In the genomic region with DNA sequence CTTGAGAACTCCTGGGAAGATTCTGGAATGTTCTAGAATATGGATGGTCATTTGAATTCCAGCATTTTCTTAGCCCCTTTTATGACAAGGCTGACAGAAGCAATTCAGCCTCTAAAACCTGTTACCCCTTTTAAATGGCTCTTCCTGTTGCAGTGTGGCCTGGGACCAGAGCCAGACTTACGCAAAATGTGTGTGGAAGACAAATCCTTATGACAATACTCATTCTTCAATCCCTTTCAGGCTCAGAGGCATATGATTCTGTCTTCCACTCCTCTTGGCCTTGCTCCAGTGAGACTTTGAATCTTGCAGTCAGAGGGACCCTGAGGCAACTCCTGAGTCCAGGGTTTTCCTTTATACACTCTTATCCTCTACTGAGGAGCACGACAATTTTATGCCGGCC, we compare ENCODE assay signal across 15 cellular contexts.
DNase-seq lines count a peak whose midpoint lies in the region; ATAC-seq and TF ChIP-seq lines count a peak whose summit lies in the region.
"Had no signal": no experiment of that assay in that cellular context is flagged by ENCODE, and none has a peak within 500 bp of the region (broad histone marks: within the 10 kb centered on the region; RNA-seq: fewer than 3 reads in every experiment).

No MANE protein-coding gene starts in this region.

- no peak overlapping the region for H3K9ac ChIP-seq in adipocyte (ENCODE audit: low read length)

- no peak for TF ChIP-seq CTCF in AG10803 (conservative IDR thresholded peaks at IDR 0.05; ENCODE audit: low read length)
- TF ChIP-seq CTCF in fibroblast of pulmonary artery (IDR thresholded peaks at IDR 0.05; ENCODE audit: low read length, missing control alignments), result no peak

- intact Hi-C loops in Right ventricle myocardium superior (cut with DNase I), result no loop called here

- H3K27me3 ChIP-seq in adipocyte (replicated peaks; ENCODE audit: control insufficient read depth, insufficient read depth, low read length), result peaks cover 8% of the 10 kb centered on the region

- ATAC-seq in Right ventricle myocardium superior (ENCODE audit: poor library complexity), result no peak
- ATAC-seq: activated CD8-positive, alpha-beta T cell treated with anti-CD3 and anti-CD28 coated beads for 36 hours had no signal

- DNase-seq in AG10803 (ENCODE audit: low read depth), result peak; percentile 75
- DNase-seq in HT1080 (ENCODE audit: low read depth), result peak; percentile 37
- peak; percentile 61 for DNase-seq in adipocyte (ENCODE audit: low read depth)
- peak; percentile 81 for DNase-seq in fibroblast of pulmonary artery (ENCODE audit: low read depth)
- DNase-seq in activated effector memory CD4-positive, alpha-beta T cell treated with Interleukin-2 at 50 U/mL for 16 hours, result no peak
- DNase-seq in Right ventricle myocardium superior, result no peak
- no peak for DNase-seq in activated CD8-positive, alpha-beta memory T cell treated with anti-CD3 and anti-CD28 coated beads, Interleukin-2, amount 50 U/mL, for 48 hours
- no peak for DNase-seq in NCI-H1417 treated with DMSO at 0.1 percent for 48 hours (lab: John Stamatoyannopoulos, UW)
- DNase-seq: activated CD8-positive, alpha-beta T cell treated with anti-CD3 and anti-CD28 coated beads for 36 hours; anterior cingulate cortex; Calu3; dorsolateral prefrontal cortex; H9; midbrain had no signal

- no peaks in the 10 kb centered on the region for H3K36me3 ChIP-seq in adipocyte (ENCODE audit: control insufficient read depth, insufficient read depth, low read length, severe bottlenecking)

- no peaks in the 10 kb centered on the region for H3K9me3 ChIP-seq in adipocyte (ENCODE audit: control insufficient read depth, low read length)

- H3K4me3 ChIP-seq in AG10803 (ENCODE audit: low read length) (no peak overlapping the region), adipocyte (ENCODE audit: low read length) (no peak overlapping the region), fibroblast of pulmonary artery (replicated peaks; ENCODE audit: low read depth, low read length) (no peak overlapping the region)
- H3K4me3 ChIP-seq: dorsolateral prefrontal cortex, skin epidermis had no signal

- H3K4me1 ChIP-seq in adipocyte (ENCODE audit: control insufficient read depth, insufficient read depth, low read length), result peaks cover 22% of the 10 kb centered on the region

Comparison
In these comparisons a context has a peak if more than half of its experiments do, and no peak if none do; other contexts are left out.
1. DNase-seq: peak in AG10803 (single experiment), HT1080 (single experiment), adipocyte (single experiment) and fibroblast of pulmonary artery (single experiment); none in activated effector memory CD4-positive, alpha-beta T cell treated with Interleukin-2 at 50 U/mL for 16 hours (single experiment), Right ventricle myocardium superior (single experiment), activated CD8-positive, alpha-beta memory T cell treated with anti-CD3 and anti-CD28 coated beads, Interleukin-2, amount 50 U/mL, for 48 hours (single experiment) and NCI-H1417 treated with DMSO at 0.1 percent for 48 hours (single experiment).